Comparison of ENCODE assay signal across 18 cellular contexts in the genomic region with DNA sequence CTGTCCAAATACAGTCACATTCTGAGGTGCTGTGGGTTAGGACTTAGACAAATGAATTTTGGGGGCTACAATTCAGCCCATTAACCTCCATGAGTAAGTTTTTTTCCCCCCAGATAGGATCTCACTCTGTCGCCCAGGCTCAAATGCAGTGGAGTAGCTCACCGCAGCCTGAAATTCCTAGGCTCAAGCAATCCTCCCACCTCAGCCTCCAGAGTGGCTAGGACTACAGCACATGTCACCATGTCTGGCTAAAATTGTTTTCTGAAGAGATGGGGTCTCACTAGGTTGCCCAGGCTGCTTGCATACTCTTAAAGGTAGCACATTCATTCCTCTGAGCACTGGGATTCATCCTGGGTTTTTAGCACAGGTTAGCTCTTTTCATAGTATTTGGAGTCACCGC. TPM values are rescaled to one million over a fixed set of nuclear protein-coding genes. Genes with fewer than 3 reads are reported as not detected.
DNase-seq lines count a peak whose midpoint lies in the region; ATAC-seq and TF ChIP-seq lines count a peak whose summit lies in the region.
"Had no signal": no experiment of that assay in that cellular context is flagged by ENCODE, and none has a peak within 500 bp of the region (broad histone marks: within the 10 kb centered on the region; RNA-seq: fewer than 3 reads in every experiment).

No MANE protein-coding gene starts in this region.

- TF ChIP-seq CTCF in Calu3 (IDR thresholded peaks at IDR 0.05; ENCODE audit: unreplicated experiment) (no peak), WTC11 (IDR thresholded peaks at IDR 0.05) (no peak), MM.1S (IDR thresholded peaks at IDR 0.05; ENCODE audit: low read length) (no peak), sigmoid colon (IDR thresholded peaks at IDR 0.05) (no peak)

- H3K4me1 ChIP-seq in trophoblast cell (ENCODE audit: control insufficient read depth in 1 of 2, insufficient read depth in 2 of 2, low read length in 2 of 2) (no peaks in the 10 kb centered on the region), MM.1S (ENCODE audit: low read length) (no peaks in the 10 kb centered on the region), sigmoid colon (peaks cover 0 to 27% (median 16%) of the 10 kb centered on the region in 4 donors)
- H3K4me1 ChIP-seq: BLaER1 had no signal

- H3K23ac ChIP-seq in trophoblast cell (ENCODE audit: low read length): no peak overlapping the region

- no CpG with 5 or more reads among the region's 3 CpGs for WGBS in trophoblast cell (ENCODE audit: extremely low coverage, insufficient coverage, insufficient read length)
- 97% methylated on average over 3 of the region's 3 CpGs for WGBS in sigmoid colon, 2 donors

- peaks cover 21% of the 10 kb centered on the region for H3K4me1 Mint-ChIP-seq in activated naive CD8-positive, alpha-beta T cell (ENCODE audit: low read depth)
- peaks cover 10% of the 10 kb centered on the region for H3K4me1 Mint-ChIP-seq in activated naive CD8-positive, alpha-beta T cell treated with anti-CD3 and anti-CD28 coated beads for 36 hours
- peaks cover 9% of the 10 kb centered on the region for H3K4me1 Mint-ChIP-seq in Calu3 (ENCODE audit: low read depth, unreplicated experiment)
- no peaks in the 10 kb centered on the region; the same call in 1 of the 2 replicates for H3K4me1 Mint-ChIP-seq in WTC11
- H3K4me1 Mint-ChIP-seq: CD14-positive monocyte had no signal

- H4K8ac ChIP-seq in trophoblast cell (ENCODE audit: low read depth, low read length): peak overlapping the region; percentile 7

- no peak for TF ChIP-seq POLR2A in sigmoid colon (IDR thresholded peaks at IDR 0.05)

- no peaks in the 10 kb centered on the region for H3F3A ChIP-seq in MM.1S (ENCODE audit: insufficient read depth, low read length)

- H3K9me3 Mint-ChIP-seq in activated naive CD8-positive, alpha-beta T cell (ENCODE audit: low read depth): no peaks in the 10 kb centered on the region
- H3K9me3 Mint-ChIP-seq in activated naive CD8-positive, alpha-beta T cell treated with anti-CD3 and anti-CD28 coated beads for 36 hours: no peaks in the 10 kb centered on the region
- no peaks in the 10 kb centered on the region for H3K9me3 Mint-ChIP-seq in Calu3 (ENCODE audit: low read depth, unreplicated experiment)
- H3K9me3 Mint-ChIP-seq in WTC11: no peaks in the 10 kb centered on the region
- H3K9me3 Mint-ChIP-seq: CD14-positive monocyte; CD8-positive, alpha-beta T cell; GM23338; HFFc6; IgD-negative memory B cell had no signal

- H3K9me2 ChIP-seq in MM.1S (replicated peaks; ENCODE audit: insufficient read depth, low read length): no peaks in the 10 kb centered on the region

- no peak overlapping the region for H4K91ac ChIP-seq in trophoblast cell (ENCODE audit: low read depth, low read length)

- H3K27me3 ChIP-seq in trophoblast cell (ENCODE audit: insufficient read depth, low read length): no peaks in the 10 kb centered on the region
- H3K27me3 ChIP-seq in MM.1S (replicated peaks; ENCODE audit: insufficient read depth, low read length): no peaks in the 10 kb centered on the region
- H3K27me3 ChIP-seq in sigmoid colon: no peaks in the 10 kb centered on the region
- H3K27me3 ChIP-seq: BLaER1 had no signal

- no peak overlapping the region for H2BK120ac ChIP-seq in trophoblast cell (ENCODE audit: insufficient read depth, low read length, poor library complexity)

- H3K4ac ChIP-seq in trophoblast cell (ENCODE audit: low read depth, low read length): no peak overlapping the region

- BruUV-seq in Calu3 (replicated peaks; lab: Mats Ljungman, UMichigan): no TSS peak

- no peak overlapping the region for H2BK5ac ChIP-seq in trophoblast cell (ENCODE audit: low read depth, low read length, poor library complexity)

- H3K9me3 ChIP-seq in trophoblast cell (ENCODE audit: insufficient read depth, low read depth, low read length): no peaks in the 10 kb centered on the region
- H3K9me3 ChIP-seq in MM.1S (replicated peaks; ENCODE audit: insufficient read depth, low read length): no peaks in the 10 kb centered on the region
- H3K9me3 ChIP-seq in sigmoid colon: no peaks in the 10 kb centered on the region
- H3K9me3 ChIP-seq: BLaER1 had no signal

- H3K27ac Mint-ChIP-seq in activated naive CD8-positive, alpha-beta T cell: peak overlapping the region; percentile 13
- H3K27ac Mint-ChIP-seq in activated naive CD8-positive, alpha-beta T cell treated with anti-CD3 and anti-CD28 coated beads for 36 hours: no peak overlapping the region
- H3K27ac Mint-ChIP-seq in Calu3 (ENCODE audit: unreplicated experiment) (peak overlapping the region; percentile 19), WTC11 (no peak overlapping the region)
- H3K27ac Mint-ChIP-seq: GM23338, HFFc6 had no signal

- no peak overlapping the region for H3K27ac ChIP-seq in trophoblast cell (ENCODE audit: low read depth, low read length)
- no peak overlapping the region for H3K27ac ChIP-seq in MM.1S (ENCODE audit: low read length)
- H3K27ac ChIP-seq in sigmoid colon: no peak overlapping the region
- H3K27ac ChIP-seq: BLaER1 had no signal

- no peak overlapping the region for H3K4me3 ChIP-seq in trophoblast cell (ENCODE audit: low read depth, low read length)
- no peak overlapping the region for H3K4me3 ChIP-seq in MM.1S (ENCODE audit: low read length)
- no peak overlapping the region for H3K4me3 ChIP-seq in sigmoid colon
- H3K4me3 ChIP-seq: BLaER1, GM23338 had no signal

- H4K20me1 ChIP-seq in MM.1S (ENCODE audit: insufficient read depth, low read length): peaks cover 28% of the 10 kb centered on the region

- H2BK12ac ChIP-seq in trophoblast cell (ENCODE audit: low read length): no peak overlapping the region

- no peak for TF ChIP-seq EP300 in sigmoid colon (IDR thresholded peaks at IDR 0.05)

- intact Hi-C loops in Calu3 (cut with micrococcal nuclease; ENCODE audit: unreplicated experiment): no loop called here
- intact Hi-C loops in sigmoid colon (cut with DNase I): no loop called here
- intact Hi-C loops in sciatic nerve (cut with DNase I): no loop called here

- no peak for DNase-seq in activated naive CD8-positive, alpha-beta T cell treated with anti-CD3 and anti-CD28 coated beads for 36 hours
- no peak for DNase-seq in Calu3
- no peak for DNase-seq in WTC11 (ENCODE audit: low spot score)
- DNase-seq in trophoblast cell: no peak
- no peak for DNase-seq in MM.1S
- no peak for DNase-seq in sigmoid colon
- no peak for DNase-seq in sciatic nerve (ENCODE audit: low spot score)
- DNase-seq: 8988T; CD8-positive, alpha-beta T cell; DMS 273 treated with DMSO at 0.1 percent for 48 hours; DMS53; HCEC 1CT; HFFc6 had no signal

- peaks cover 11% of the 10 kb centered on the region for H3K79me2 ChIP-seq in trophoblast cell (ENCODE audit: control insufficient read depth, insufficient read depth, low read length, poor library complexity)
- peaks cover 78% of the 10 kb centered on the region for H3K79me2 ChIP-seq in MM.1S (ENCODE audit: low read length)

- ATAC-seq in WTC11 (no peak), sciatic nerve (no peak)
- ATAC-seq: CD8-positive, alpha-beta T cell; GM23338 had no signal

- H3K18ac ChIP-seq in trophoblast cell (ENCODE audit: low read length): no peak overlapping the region

- H3K36me3 Mint-ChIP-seq in activated naive CD8-positive, alpha-beta T cell: peaks cover 5% of the 10 kb centered on the region
- H3K36me3 Mint-ChIP-seq in activated naive CD8-positive, alpha-beta T cell treated with anti-CD3 and anti-CD28 coated beads for 36 hours: peaks cover 28% of the 10 kb centered on the region
- H3K36me3 Mint-ChIP-seq in Calu3 (ENCODE audit: insufficient read depth, unreplicated experiment) (peaks cover 56% of the 10 kb centered on the region), WTC11 (peaks cover 69% of the 10 kb centered on the region)

- no peak overlapping the region for H3K4me2 ChIP-seq in trophoblast cell (ENCODE audit: low read length)
- no peak overlapping the region for H3K4me2 ChIP-seq in MM.1S (ENCODE audit: low read depth, low read length)
- H3K4me2 ChIP-seq: BLaER1, GM23338 had no signal

- H3K79me1 ChIP-seq in trophoblast cell (ENCODE audit: low read length): no peaks in the 10 kb centered on the region

- no peak overlapping the region for H3K14ac ChIP-seq in trophoblast cell (ENCODE audit: low read length)

- no peak overlapping the region for H2AFZ ChIP-seq in trophoblast cell (ENCODE audit: insufficient read depth, low read length, poor library complexity)
- no peak overlapping the region for H2AFZ ChIP-seq in MM.1S (ENCODE audit: low read length)
- H2AFZ ChIP-seq: GM23338 had no signal

- CTCF ChIA-PET in Calu3 (lab: Charles Lee): interaction anchor here (1.5 kb wide), 1 partner anchor 10 kb away, joined by 3 read pairs; no protein-coding TSS in a partner anchor
- CTCF ChIA-PET in WTC11 (lab: Charles Lee): interaction anchor here (1.2 kb wide), 1 partner anchor 86 kb away, joined by 4 read pairs; no protein-coding TSS in a partner anchor

- H3K36me3 ChIP-seq in trophoblast cell (ENCODE audit: control insufficient read depth in 1 of 2, insufficient read depth in 2 of 2, low read length in 2 of 2) (peaks cover 21 to 33% of the 10 kb centered on the region in 2 experiments), MM.1S (replicated peaks; ENCODE audit: insufficient read depth, low read length) (peaks cover 5% of the 10 kb centered on the region; the same call in 1 of the 2 replicates), sigmoid colon (peaks cover 7 to 57% (median 29%) of the 10 kb centered on the region in 4 donors)

- no peaks in the 10 kb centered on the region for H3K27me3 Mint-ChIP-seq in activated naive CD8-positive, alpha-beta T cell
- no peaks in the 10 kb centered on the region for H3K27me3 Mint-ChIP-seq in activated naive CD8-positive, alpha-beta T cell treated with anti-CD3 and anti-CD28 coated beads for 36 hours
- H3K27me3 Mint-ChIP-seq in Calu3 (ENCODE audit: unreplicated experiment): no peaks in the 10 kb centered on the region
- no peaks in the 10 kb centered on the region for H3K27me3 Mint-ChIP-seq in WTC11 (ENCODE audit: low read depth)
- H3K27me3 Mint-ChIP-seq: IgD-negative memory B cell had no signal

- H3K4me3 Mint-ChIP-seq in activated naive CD8-positive, alpha-beta T cell: no peak overlapping the region
- H3K4me3 Mint-ChIP-seq in activated naive CD8-positive, alpha-beta T cell treated with anti-CD3 and anti-CD28 coated beads for 36 hours: no peak overlapping the region
- no peak overlapping the region for H3K4me3 Mint-ChIP-seq in Calu3 (ENCODE audit: low read depth, unreplicated experiment)
- no peak overlapping the region for H3K4me3 Mint-ChIP-seq in WTC11
- H3K4me3 Mint-ChIP-seq: CD14-positive monocyte; CD8-positive, alpha-beta T cell; GM23338; HFFc6; IgD-negative memory B cell had no signal

- no peak overlapping the region for H4K12ac ChIP-seq in trophoblast cell (ENCODE audit: low read depth, low read length)

- POLR2A ChIA-PET in WTC11 (lab: Charles Lee): no interaction called here

- H3K9ac ChIP-seq in trophoblast cell (ENCODE audit: low read length) (no peak overlapping the region), MM.1S (ENCODE audit: low read length) (no peak overlapping the region)
- H3K9ac ChIP-seq: BLaER1 had no signal

- H2AK5ac ChIP-seq in trophoblast cell (ENCODE audit: low read length): no peak overlapping the region

RNA-seq across cellular contexts. Expression of a gene that starts 22.2 kb away (rescaled TPM):
- total RNA-seq in activated naive CD8-positive, alpha-beta T cell treated with anti-CD3 and anti-CD28 coated beads for 36 hours: 100 to 1,000 TPM; 183 to 193 TPM
- total RNA-seq in Calu3 (2022) (242 and 260 TPM in 2 replicates), WTC11 (2021) (178 to 186 TPM (median 178 TPM) in 3 replicates), sigmoid colon (100 to 1,000 TPM; 102 to 145 (median 118) TPM), sciatic nerve (100 TPM)
- 60.9 and 63.0 TPM in 2 replicates for polyA plus RNA-seq in trophoblast cell (2013)
- 10 to 100 TPM; 48.6 to 59.4 (median 52.8) TPM for polyA plus RNA-seq in sigmoid colon

RNA-seq across cellular contexts. Expression of a gene that starts 26.9 kb away (rescaled TPM):
- total RNA-seq in activated naive CD8-positive, alpha-beta T cell treated with anti-CD3 and anti-CD28 coated beads for 36 hours: 100 to 1,000 TPM; 253 to 260 TPM
- total RNA-seq in Calu3 (2022) (380 and 411 TPM in 2 replicates), WTC11 (2021) (280 to 303 TPM (median 285 TPM) in 3 replicates), sigmoid colon (100 to 1,000 TPM; 193 to 320 (median 271) TPM), sciatic nerve (295 TPM)
- polyA plus RNA-seq in trophoblast cell (2013): 589 and 590 TPM in 2 replicates
- 100 to 1,000 TPM; 445 to 938 (median 717) TPM for polyA plus RNA-seq in sigmoid colon

Comparison
In these comparisons a context has a peak if more than half of its experiments do, and no peak if none do; other contexts are left out.
1. H3K27ac Mint-ChIP-seq: peak in activated naive CD8-positive, alpha-beta T cell (single experiment) and Calu3 (single experiment); none in activated naive CD8-positive, alpha-beta T cell treated with anti-CD3 and anti-CD28 coated beads for 36 hours (single experiment) and WTC11 (single experiment).